ENCODE assay signal across 17 cellular contexts in the genomic region with DNA sequence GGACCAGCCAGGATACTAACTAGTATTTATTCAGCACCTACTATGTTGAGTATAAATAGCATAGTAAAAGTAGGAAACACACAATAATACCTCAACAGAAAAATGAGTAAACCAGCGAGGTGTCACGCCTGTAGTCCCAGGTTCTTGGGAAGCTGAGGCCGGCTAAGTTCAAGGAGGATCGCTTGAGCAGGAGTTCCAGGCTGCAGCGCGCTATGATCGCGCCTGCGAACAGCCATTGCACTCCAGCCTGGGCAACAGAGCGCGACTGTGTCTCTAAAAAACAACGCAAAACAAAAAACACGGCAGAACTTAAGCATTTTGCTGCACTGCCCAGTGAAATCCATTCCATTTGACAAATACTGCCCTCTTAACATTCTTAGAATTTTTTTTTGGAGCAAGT. TPM values are rescaled to one million over a fixed set of nuclear protein-coding genes. Genes with fewer than 3 reads are reported as not detected.
DNase-seq lines count a peak whose midpoint lies in the region; ATAC-seq and TF ChIP-seq lines count a peak whose summit lies in the region.
"Had no signal": no experiment of that assay in that cellular context is flagged by ENCODE, and none has a peak within 500 bp of the region (broad histone marks: within the 10 kb centered on the region; RNA-seq: fewer than 3 reads in every experiment).

No MANE protein-coding gene starts in this region.

- H3K27me3 Mint-ChIP-seq in activated CD4-positive, alpha-beta T cell treated with anti-CD3 and anti-CD28 coated beads, Interleukin-2, amount 10 ng/mL, durations not matched to agents 7 days and 5 days = peaks cover 3% of the 10 kb centered on the region
- H3K27me3 Mint-ChIP-seq in endodermal cell (ENCODE audit: insufficient read depth) = no peaks in the 10 kb centered on the region
- peaks cover 2% of the 10 kb centered on the region for H3K27me3 Mint-ChIP-seq in osteocyte (ENCODE audit: unreplicated experiment)

- no peak overlapping the region for H3K9ac ChIP-seq in endodermal cell (ENCODE audit: extremely low read depth, low read length, poor library complexity, severe bottlenecking)
- H3K9ac ChIP-seq: GM23248 had no signal

- 95 to 99% methylated on average over 12 of the region's 13 CpGs for WGBS in endodermal cell (ENCODE audit: insufficient coverage in 1 of 2, insufficient read length in 1 of 2), 2 experiments
- 91% methylated on average over 13 of the region's 13 CpGs for WGBS in prostate gland

- intact Hi-C loops in prostate gland (cut with DNase I) = loop anchor here (5.0 kb wide), 1 partner anchor 63 kb away; the partner anchor contains the start of gene SLMAP

- H3K27ac Mint-ChIP-seq in activated CD4-positive, alpha-beta T cell treated with anti-CD3 and anti-CD28 coated beads, Interleukin-2, amount 10 ng/mL, durations not matched to agents 7 days and 5 days = peak overlapping the region; percentile 28
- H3K27ac Mint-ChIP-seq in endodermal cell (no peak overlapping the region), osteocyte (ENCODE audit: unreplicated experiment) (no peak overlapping the region)

- TF ChIP-seq CTCF in RWPE1 (conservative IDR thresholded peaks at IDR 0.05; ENCODE audit: low read depth) (no peak), endodermal cell (conservative IDR thresholded peaks at IDR 0.05) (no peak), osteocyte (IDR thresholded peaks at IDR 0.05) (no peak), prostate gland (IDR thresholded peaks at IDR 0.05) (no peak)

- CTCF ChIA-PET in activated CD4-positive, alpha-beta T cell treated with anti-CD3 and anti-CD28 coated beads, Interleukin-2, amount 10 ng/mL, durations not matched to agents 7 days and 5 days (lab: Charles Lee) = no interaction called here
- CTCF ChIA-PET in RWPE1 (lab: Yijun Ruan, JAX) = no interaction called here

- ATAC-seq in HG02973 (IDR thresholded peaks at IDR 0.05; ENCODE audit: unreplicated experiment) (no peak), HG03039 (IDR thresholded peaks at IDR 0.05; ENCODE audit: unreplicated experiment) (no peak)
- ATAC-seq: A549 had no signal

- H3K27me3 ChIP-seq in endodermal cell (ENCODE audit: control insufficient read depth, insufficient read depth, low read length, poor library complexity, severe bottlenecking) = no peaks in the 10 kb centered on the region
- no peaks in the 10 kb centered on the region for H3K27me3 ChIP-seq in prostate gland (replicated peaks; ENCODE audit: insufficient read depth)

- H3K9me3 ChIP-seq in endodermal cell (ENCODE audit: control insufficient read depth, low read length) = no peaks in the 10 kb centered on the region
- no peaks in the 10 kb centered on the region for H3K9me3 ChIP-seq in prostate gland
- H3K9me3 ChIP-seq: A549 had no signal

- no peak for DNase-seq in activated CD4-positive, alpha-beta T cell treated with anti-CD3 and anti-CD28 coated beads, Interleukin-2, amount 10 ng/mL, durations not matched to agents 7 days and 5 days
- DNase-seq in activated CD4-positive, alpha-beta T cell treated with anti-CD3 and anti-CD28 coated beads for 1 hour = no peak
- DNase-seq in RWPE1 (ENCODE audit: low spot score) (no peak), endodermal cell (no peak), osteocyte (ENCODE audit: extremely low spot score, unreplicated experiment) (peak; percentile 27), prostate gland (ENCODE audit: low spot score) (no peak)
- DNase-seq: COR-L47, GM23248, hippocampal formation, Karpas-422, NCI-H187, NCI-H526 had no signal

- H3K36me3 ChIP-seq in endodermal cell (ENCODE audit: control insufficient read depth, insufficient read depth, low read length) = no peaks in the 10 kb centered on the region
- H3K36me3 ChIP-seq in prostate gland = no peaks in the 10 kb centered on the region

- TF ChIP-seq POLR2A in prostate gland (IDR thresholded peaks at IDR 0.05) = no peak

- POLR2A ChIA-PET in activated CD4-positive, alpha-beta T cell treated with anti-CD3 and anti-CD28 coated beads, Interleukin-2, amount 10 ng/mL, durations not matched to agents 7 days and 5 days (lab: Charles Lee) = interaction anchor here (0.6 kb wide), 1 partner anchor 121 kb away, joined by 7 read pairs; no protein-coding TSS in a partner anchor
- POLR2A ChIA-PET in RWPE1 (lab: Yijun Ruan, JAX; ENCODE audit: low non-redundant PET) = no interaction called here

- H3K4me3 Mint-ChIP-seq in activated CD4-positive, alpha-beta T cell treated with anti-CD3 and anti-CD28 coated beads, Interleukin-2, amount 10 ng/mL, durations not matched to agents 7 days and 5 days = peak overlapping the region; percentile 28
- H3K4me3 Mint-ChIP-seq in endodermal cell (peak overlapping the region; percentile 81), osteocyte (ENCODE audit: unreplicated experiment) (peak overlapping the region; percentile 89)

- H3K4me3 ChIP-seq in endodermal cell (ENCODE audit: low read length) (no peak overlapping the region), prostate gland (no peak overlapping the region)
- H3K4me3 ChIP-seq: coronary artery, smooth muscle cell had no signal

- H3K4me1 ChIP-seq in endodermal cell (ENCODE audit: control insufficient read depth, insufficient read depth, low read length) (no peaks in the 10 kb centered on the region), prostate gland (replicated peaks) (no peaks in the 10 kb centered on the region)

- peak overlapping the region; percentile 98; the same call in 1 of the 2 replicates for H3K27ac ChIP-seq in RWPE1
- H3K27ac ChIP-seq in endodermal cell (ENCODE audit: low read depth, low read length) = no peak overlapping the region
- H3K27ac ChIP-seq in prostate gland = no peak overlapping the region
- H3K27ac ChIP-seq: GM23248 had no signal

- H3K4me1 Mint-ChIP-seq in activated CD4-positive, alpha-beta T cell treated with anti-CD3 and anti-CD28 coated beads, Interleukin-2, amount 10 ng/mL, durations not matched to agents 7 days and 5 days = peaks cover 31% of the 10 kb centered on the region
- H3K4me1 Mint-ChIP-seq in endodermal cell = peaks cover 8% of the 10 kb centered on the region
- peaks cover 29% of the 10 kb centered on the region for H3K4me1 Mint-ChIP-seq in osteocyte (ENCODE audit: unreplicated experiment)

- H3K36me3 Mint-ChIP-seq in activated CD4-positive, alpha-beta T cell treated with anti-CD3 and anti-CD28 coated beads, Interleukin-2, amount 10 ng/mL, durations not matched to agents 7 days and 5 days (ENCODE audit: low read depth) = peaks cover 9% of the 10 kb centered on the region
- H3K36me3 Mint-ChIP-seq in endodermal cell (ENCODE audit: low read depth) (no peaks in the 10 kb centered on the region), osteocyte (ENCODE audit: unreplicated experiment) (no peaks in the 10 kb centered on the region)

- no peaks in the 10 kb centered on the region for H3K9me3 Mint-ChIP-seq in activated CD4-positive, alpha-beta T cell treated with anti-CD3 and anti-CD28 coated beads, Interleukin-2, amount 10 ng/mL, durations not matched to agents 7 days and 5 days
- H3K9me3 Mint-ChIP-seq in endodermal cell (no peaks in the 10 kb centered on the region), osteocyte (ENCODE audit: unreplicated experiment) (no peaks in the 10 kb centered on the region)

RNA-seq across cellular contexts. Expression of gene DENND6A, which starts 1.3 kb away (rescaled TPM):
- total RNA-seq in activated CD4-positive, alpha-beta T cell treated with anti-CD3 and anti-CD28 coated beads, Interleukin-2, amount 10 ng/mL, durations not matched to agents 7 days and 5 days = 10 to 100 TPM; 26.3 to 28.1 TPM
- total RNA-seq in endodermal cell (10 to 100 TPM; 23.4 to 35.1 TPM), osteocyte (24.8 and 26.2 TPM in 2 replicates), prostate gland (10 to 100 TPM; 19.4 to 26.1 TPM)
- polyA plus RNA-seq in endodermal cell (2013, experiment 1 of 2) = 19.6 TPM
- polyA plus RNA-seq in endodermal cell (2013, experiment 2 of 2) = 19.4 TPM

Comparison
In these comparisons a context has a peak if more than half of its experiments do, and no peak if none do; other contexts are left out.
1. H3K4me3 Mint-ChIP-seq: peak in every context shown above with its lines; median percentile 89 in osteocyte; 81 in endodermal cell; 28 in activated CD4-positive, alpha-beta T cell treated with anti-CD3 and anti-CD28 coated beads, Interleukin-2, amount 10 ng/mL, durations not matched to agents 7 days and 5 days.